ENCODE assay signal across 21 cellular contexts in the genomic region with DNA sequence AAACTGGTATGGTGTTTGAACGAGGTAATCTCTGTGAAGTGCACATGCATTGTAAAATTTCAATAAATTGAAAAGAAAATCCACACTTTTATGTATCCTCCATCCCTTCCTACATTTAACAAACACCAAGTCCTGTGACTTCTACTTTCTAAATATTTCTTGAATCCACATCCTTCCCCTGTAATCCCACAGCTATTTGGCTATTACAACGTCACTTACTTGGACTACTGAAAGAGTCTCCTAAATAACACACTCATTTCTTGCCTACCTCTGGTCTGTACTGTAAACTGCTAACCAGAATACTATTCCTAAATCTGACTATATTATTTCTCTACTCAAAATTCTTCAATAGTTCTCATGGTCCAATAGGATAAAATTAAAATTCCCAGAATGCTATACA.
DNase-seq lines count a peak whose midpoint lies in the region; ATAC-seq, FAIRE-seq and TF ChIP-seq lines count a peak whose summit lies in the region.
"Had no signal": no experiment of that assay in that cellular context is flagged by ENCODE, and none has a peak within 500 bp of the region (broad histone marks: within the 10 kb centered on the region; RNA-seq: fewer than 3 reads in every experiment).

No MANE protein-coding gene starts in this region.

- no peaks in the 10 kb centered on the region for H3K9me3 Mint-ChIP-seq in activated CD4-positive, alpha-beta memory T cell treated with anti-CD3 and anti-CD28 coated beads, Interleukin-2, amount 10 ng/mL, durations not matched to agents 7 days and 5 days

- no peak overlapping the region for H3K4me3 Mint-ChIP-seq in activated CD4-positive, alpha-beta memory T cell treated with anti-CD3 and anti-CD28 coated beads, Interleukin-2, amount 10 ng/mL, durations not matched to agents 7 days and 5 days
- H3K4me3 Mint-ChIP-seq: B cell; CD4-positive, CD25-positive, alpha-beta regulatory T cell; CD8-positive, alpha-beta memory T cell had no signal

- DNase-seq in EL, result peak; percentile 13
- DNase-seq in HCT116 (ENCODE audit: low read depth, low spot score), result no peak
- no peak for DNase-seq in brain microvascular endothelial cell
- no peak for DNase-seq in urothelium cell line (ENCODE audit: low spot score)
- no peak for DNase-seq in activated CD4-positive, alpha-beta memory T cell treated with anti-CD3 and anti-CD28 coated beads, Interleukin-2, amount 10 ng/mL, durations not matched to agents 7 days and 5 days
- DNase-seq in activated CD8-positive, alpha-beta memory T cell treated with anti-CD3 and anti-CD28 coated beads for 24 hours, result no peak
- no peak for DNase-seq in smooth muscle cell (lab: John Stamatoyannopoulos, UW; ENCODE audit: unreplicated experiment)
- DNase-seq: CD4-positive, CD25-positive, alpha-beta regulatory T cell; CD8-positive, alpha-beta memory T cell; COR-L47; IMR-90 had no signal

- TF ChIP-seq CTCF in HCT116 (IDR thresholded peaks at IDR 0.05 in 2 of 3, conservative IDR thresholded peaks at IDR 0.05 in 1 of 3; ENCODE audit: borderline replicate concordance in 1 of 3, insufficient read depth in 1 of 3, low read depth in 2 of 3, low read length in 2 of 3), result no peak
- no peak for TF ChIP-seq CTCF in brain microvascular endothelial cell (IDR thresholded peaks at IDR 0.05; ENCODE audit: low read depth, low read length, missing control alignments)
- no peak for TF ChIP-seq CTCF in smooth muscle cell (IDR thresholded peaks at IDR 0.05; ENCODE audit: borderline replicate concordance, insufficient read depth, poor library complexity, severe bottlenecking)

- RAD21 ChIA-PET in HCT116 (lab: Charles Lee; ENCODE audit: low non-redundant PET in 1 of 2, low total read pairs in 2 of 2, uncharacterized antibody in 2 of 2, unreplicated experiment in 2 of 2), result no interaction called here

- H3K27ac Mint-ChIP-seq in activated CD4-positive, alpha-beta memory T cell treated with anti-CD3 and anti-CD28 coated beads, Interleukin-2, amount 10 ng/mL, durations not matched to agents 7 days and 5 days, result no peak overlapping the region
- H3K27ac Mint-ChIP-seq: B cell; CD4-positive, CD25-positive, alpha-beta regulatory T cell; CD8-positive, alpha-beta memory T cell had no signal

- H3K79me2 ChIP-seq in HCT116 (ENCODE audit: insufficient read depth, low read length) (no peaks in the 10 kb centered on the region), smooth muscle cell (ENCODE audit: low read depth) (no peaks in the 10 kb centered on the region)

- H3K36me3 ChIP-seq in HCT116 (ENCODE audit: control insufficient read depth in 1 of 2, insufficient read depth in 2 of 2, low read length in 2 of 2) (no peaks in the 10 kb centered on the region), brain microvascular endothelial cell (replicated peaks) (no peaks in the 10 kb centered on the region), smooth muscle cell (ENCODE audit: low read depth) (no peaks in the 10 kb centered on the region)
- H3K36me3 ChIP-seq: HAP-1 had no signal

- intact Hi-C loops in HCT116 (cut with micrococcal nuclease), result no loop called here

- no peak overlapping the region for H3K9ac ChIP-seq in HCT116 (ENCODE audit: low read length)
- H3K9ac ChIP-seq in smooth muscle cell (ENCODE audit: low read depth), result no peak overlapping the region
- H3K9ac ChIP-seq: BLaER1 treated with 17β-estradiol and CSF1 and Interleukin-3, amounts not matched to agents 10 nM and 100 nM had no signal

- CTCF ChIA-PET in HCT116 (lab: Charles Lee), result no interaction called here
- CTCF ChIA-PET in activated CD4-positive, alpha-beta memory T cell treated with anti-CD3 and anti-CD28 coated beads, Interleukin-2, amount 10 ng/mL, durations not matched to agents 7 days and 5 days (lab: Charles Lee), result no interaction called here

- no peaks in the 10 kb centered on the region for H3K27me3 Mint-ChIP-seq in activated CD4-positive, alpha-beta memory T cell treated with anti-CD3 and anti-CD28 coated beads, Interleukin-2, amount 10 ng/mL, durations not matched to agents 7 days and 5 days

- H3F3A ChIP-seq in smooth muscle cell (ENCODE audit: low read depth), result no peaks in the 10 kb centered on the region

- TF ChIP-seq RAD21 in HCT116 (IDR thresholded peaks at IDR 0.05; ENCODE audit: low read depth), result no peak

- FAIRE-seq in urothelium cell line (lab: Jason Lieb, UNC), result peak; percentile 59
- FAIRE-seq: A204.1, GM12878, GM18507, H1, HTR-8/SVneo, K562 had no signal

- ATAC-seq in HCT116 (no peak), GM19463 (IDR thresholded peaks at IDR 0.05; ENCODE audit: unreplicated experiment) (no peak)
- ATAC-seq: GM12878, K562 had no signal

- H3K27ac ChIP-seq in HCT116 (ENCODE audit: low read depth, low read length) (no peak overlapping the region), brain microvascular endothelial cell (peak overlapping the region; percentile 80), smooth muscle cell (ENCODE audit: low read depth) (no peak overlapping the region)
- H3K27ac ChIP-seq: BLaER1 treated with 17β-estradiol and CSF1 and Interleukin-3, amounts not matched to agents 10 nM and 100 nM had no signal

- H3K27me3 ChIP-seq in HCT116 (ENCODE audit: insufficient read depth, low read length) (no peaks in the 10 kb centered on the region), brain microvascular endothelial cell (replicated peaks) (no peaks in the 10 kb centered on the region), smooth muscle cell (ENCODE audit: low read depth) (no peaks in the 10 kb centered on the region)
- H3K27me3 ChIP-seq: BLaER1 treated with 17β-estradiol and CSF1 and Interleukin-3, amounts not matched to agents 10 nM and 100 nM had no signal

- WGBS in smooth muscle cell (ENCODE audit: low lambda C conversion rate), result 72% methylated on average over 2 of the region's 2 CpGs

- H3K9me3 ChIP-seq in HCT116 (ENCODE audit: control insufficient read depth in 1 of 2, insufficient read depth in 1 of 2, low read depth in 1 of 2, low read length in 2 of 2), result no peaks in the 10 kb centered on the region
- H3K9me3 ChIP-seq in smooth muscle cell (replicated peaks; ENCODE audit: low read depth), result no peaks in the 10 kb centered on the region
- H3K9me3 ChIP-seq: HAP-1 had no signal

- no peaks in the 10 kb centered on the region for H3K9me2 ChIP-seq in HCT116 (ENCODE audit: insufficient read depth)

- H3K4me1 Mint-ChIP-seq in activated CD4-positive, alpha-beta memory T cell treated with anti-CD3 and anti-CD28 coated beads, Interleukin-2, amount 10 ng/mL, durations not matched to agents 7 days and 5 days, result no peaks in the 10 kb centered on the region
- H3K4me1 Mint-ChIP-seq: B cell; CD4-positive, CD25-positive, alpha-beta regulatory T cell; CD8-positive, alpha-beta memory T cell had no signal

- in situ Hi-C loops in brain microvascular endothelial cell (cut with HindIII; ENCODE audit: low pct_ligation_motif_present, low sequenced_read_pairs), result no loop called here

- H3K4me2 ChIP-seq in HCT116 (ENCODE audit: low read length) (peak overlapping the region; percentile 68), smooth muscle cell (no peak overlapping the region)
- H3K4me2 ChIP-seq: BLaER1 treated with 17β-estradiol and CSF1 and Interleukin-3, amounts not matched to agents 10 nM and 100 nM had no signal

- BruUV-seq in HCT116 (replicated peaks; lab: Mats Ljungman, UMichigan), result no TSS peak

- no peaks in the 10 kb centered on the region for H3K36me3 Mint-ChIP-seq in activated CD4-positive, alpha-beta memory T cell treated with anti-CD3 and anti-CD28 coated beads, Interleukin-2, amount 10 ng/mL, durations not matched to agents 7 days and 5 days (ENCODE audit: low read depth)
- H3K36me3 Mint-ChIP-seq: CD4-positive, CD25-positive, alpha-beta regulatory T cell had no signal

- H3K4me3 ChIP-seq in HCT116 (replicated peaks in 1 of 2; ENCODE audit: low read depth in 1 of 2, low read length in 2 of 2) (no peak overlapping the region), brain microvascular endothelial cell (ENCODE audit: low read depth, low read length) (no peak overlapping the region), smooth muscle cell (no peak overlapping the region)
- H3K4me3 ChIP-seq: BLaER1 treated with 17β-estradiol and CSF1 and Interleukin-3, amounts not matched to agents 10 nM and 100 nM; GM12878; HAP-1; K562 had no signal

- POLR2A ChIA-PET in HCT116 (lab: Charles Lee), result interaction anchor here (0.7 kb wide), 1 partner anchor 98 kb away, joined by 3 read pairs; no protein-coding TSS in a partner anchor
- POLR2A ChIA-PET in activated CD4-positive, alpha-beta memory T cell treated with anti-CD3 and anti-CD28 coated beads, Interleukin-2, amount 10 ng/mL, durations not matched to agents 7 days and 5 days (lab: Charles Lee), result no interaction called here

- TF ChIP-seq POLR2A in HCT116 (IDR thresholded peaks at IDR 0.05; ENCODE audit: borderline replicate concordance, extremely low read depth, insufficient read depth, insufficient read length), result no peak

- H2AFZ ChIP-seq in HCT116 (ENCODE audit: low read depth, low read length, poor library complexity, severe bottlenecking) (peak overlapping the region; percentile 87), smooth muscle cell (ENCODE audit: low read depth) (no peak overlapping the region)

- no peaks in the 10 kb centered on the region for H4K20me1 ChIP-seq in HCT116 (ENCODE audit: insufficient read depth)
- no peaks in the 10 kb centered on the region for H4K20me1 ChIP-seq in smooth muscle cell (ENCODE audit: low read depth)
- H4K20me1 ChIP-seq: BLaER1 treated with 17β-estradiol and CSF1 and Interleukin-3, amounts not matched to agents 10 nM and 100 nM had no signal

- peaks cover 24 to 27% of the 10 kb centered on the region in 2 experiments for H3K4me1 ChIP-seq in HCT116 (ENCODE audit: control insufficient read depth in 1 of 2, insufficient read depth in 2 of 2, low read length in 2 of 2)
- no peaks in the 10 kb centered on the region for H3K4me1 ChIP-seq in smooth muscle cell (ENCODE audit: low read depth)
- H3K4me1 ChIP-seq: BLaER1 treated with 17β-estradiol and CSF1 and Interleukin-3, amounts not matched to agents 10 nM and 100 nM; HAP-1 had no signal

TF ChIP-seq in HCT116, 20 proteins besides CTCF, POLR2A, EP300 and RAD21 (continues in another document):
- TF ChIP-seq FOSL1 (IDR thresholded peaks at IDR 0.05; ENCODE audit: low read depth), result no peak
- TF ChIP-seq SIN3A (IDR thresholded peaks at IDR 0.05; ENCODE audit: low read depth), result no peak
- TF ChIP-seq TCF7L2 (IDR thresholded peaks at IDR 0.05; ENCODE audit: borderline replicate concordance, extremely low read depth, insufficient read depth, insufficient read length), result no peak
- no peak for TF ChIP-seq ELF1 (IDR thresholded peaks at IDR 0.05; ENCODE audit: borderline replicate concordance, low read depth)
- TF ChIP-seq, protein P1, sequence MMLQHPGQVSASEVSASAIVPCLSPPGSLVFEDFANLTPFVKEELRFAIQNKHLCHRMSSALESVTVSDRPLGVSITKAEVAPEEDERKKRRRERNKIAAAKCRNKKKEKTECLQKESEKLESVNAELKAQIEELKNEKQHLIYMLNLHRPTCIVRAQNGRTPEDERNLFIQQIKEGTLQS (IDR thresholded peaks at IDR 0.05), result no peak
- no peak for TF ChIP-seq CBX3 (IDR thresholded peaks at IDR 0.05; ENCODE audit: low read depth)
- TF ChIP-seq SRF (IDR thresholded peaks at IDR 0.05; ENCODE audit: low read depth), result no peak
- TF ChIP-seq EGR1 (IDR thresholded peaks at IDR 0.05; ENCODE audit: low read depth), result no peak
- no peak for TF ChIP-seq YY1 (IDR thresholded peaks at IDR 0.05; ENCODE audit: extremely low read depth, insufficient replicate concordance, low read depth, low read length)
- no peak for TF ChIP-seq CEBPB (IDR thresholded peaks at IDR 0.05; ENCODE audit: low read depth)
